In the genomic region with DNA sequence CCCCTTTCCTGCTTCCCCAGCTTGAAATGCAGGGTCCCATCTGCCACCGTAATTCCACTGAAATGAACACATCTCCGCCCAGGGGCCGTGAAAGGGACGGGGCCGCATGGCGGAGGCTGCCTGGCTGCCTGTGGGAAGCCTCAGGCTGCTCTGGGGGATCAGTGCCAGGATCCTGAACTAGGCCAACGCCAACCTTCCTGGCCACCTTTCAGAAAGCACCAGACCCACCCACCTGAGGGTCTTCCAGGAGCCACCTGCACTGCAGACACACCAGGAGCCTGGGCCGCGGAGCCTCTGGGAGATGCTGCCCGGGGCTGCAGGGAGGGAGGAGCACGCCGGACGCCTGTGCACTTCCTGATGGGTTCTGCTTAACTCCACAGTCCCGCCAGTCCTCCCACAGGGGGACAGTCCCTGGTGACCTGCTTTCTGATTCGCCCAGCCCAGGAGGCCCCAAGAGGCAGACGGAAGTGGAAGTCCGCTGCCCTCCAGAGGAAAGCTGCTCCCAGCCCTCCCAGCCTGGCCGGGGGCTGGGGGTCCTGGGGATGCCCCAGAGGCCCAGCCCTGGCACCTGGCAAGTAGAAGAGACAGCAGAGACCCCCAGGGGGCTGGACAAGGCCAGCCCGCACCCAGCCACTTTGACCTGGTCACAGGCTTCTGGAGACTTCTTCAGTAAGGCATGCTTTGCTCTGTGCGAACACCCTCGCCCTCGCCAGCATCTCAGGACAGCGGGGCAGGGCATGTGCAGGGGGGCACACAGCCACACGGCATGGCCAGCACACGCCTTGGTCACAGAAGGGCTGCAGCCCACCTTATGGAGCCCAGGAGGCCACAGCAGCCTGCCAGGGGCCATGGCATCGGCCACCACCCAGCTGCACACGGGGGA, we compare ENCODE assay signal across 1 cellular context.
A peak's percentile ranks its signal among the peaks of the same experiment; 100 is the strongest.
TF ChIP-seq lines count a peak whose summit lies in the region.

Gene CARD9, minus strand, starts transcription at position 370 of the 883 bp plus-strand sequence. CDS start 1,591 bp downstream, outside the sequence.

TF ChIP-seq in HepG2, 621 proteins besides CTCF, POLR2A, EP300 and RAD21 (continued from another document and continues in another):
- TF ChIP-seq AKNA (CRISPR knock-in tag; IDR thresholded peaks at IDR 0.05; ENCODE audit: borderline replicate concordance), result no peak
- TF ChIP-seq MLLT10 (CRISPR knock-in tag; IDR thresholded peaks at IDR 0.05), result no peak
- TF ChIP-seq ZNF790 (CRISPR knock-in tag; IDR thresholded peaks at IDR 0.05; ENCODE audit: borderline replicate concordance), result 0 out of 2 replicates have a peak, but pooled peaks have one; percentile 24
- 0 out of 2 replicates have a peak, but pooled peaks have one; percentile 43 for TF ChIP-seq ZNF704 (CRISPR knock-in tag; IDR thresholded peaks at IDR 0.05; ENCODE audit: borderline replicate concordance)
- TF ChIP-seq HOXA5 (CRISPR knock-in tag; IDR thresholded peaks at IDR 0.05), result peak; percentile 68; the same call in 1 of the 2 replicates
- no peak for TF ChIP-seq JDP2 (CRISPR knock-in tag; IDR thresholded peaks at IDR 0.05; ENCODE audit: borderline replicate concordance)
- peak; percentile 76 for TF ChIP-seq ELF1 (CRISPR knock-in tag; IDR thresholded peaks at IDR 0.05)
- no peak for TF ChIP-seq MYNN (CRISPR knock-in tag; IDR thresholded peaks at IDR 0.05; ENCODE audit: low read depth)
- no peak for TF ChIP-seq PHF5A (CRISPR knock-in tag; IDR thresholded peaks at IDR 0.05; ENCODE audit: low read depth, unreplicated experiment)
- TF ChIP-seq TCF7 (IDR thresholded peaks at IDR 0.05; ENCODE audit: low read depth), result no peak
- TF ChIP-seq, protein P1, sequence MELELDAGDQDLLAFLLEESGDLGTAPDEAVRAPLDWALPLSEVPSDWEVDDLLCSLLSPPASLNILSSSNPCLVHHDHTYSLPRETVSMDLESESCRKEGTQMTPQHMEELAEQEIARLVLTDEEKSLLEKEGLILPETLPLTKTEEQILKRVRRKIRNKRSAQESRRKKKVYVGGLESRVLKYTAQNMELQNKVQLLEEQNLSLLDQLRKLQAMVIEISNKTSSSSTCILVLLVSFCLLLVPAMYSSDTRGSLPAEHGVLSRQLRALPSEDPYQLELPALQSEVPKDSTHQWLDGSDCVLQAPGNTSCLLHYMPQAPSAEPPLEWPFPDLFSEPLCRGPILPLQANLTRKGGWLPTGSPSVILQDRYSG (CRISPR knock-in tag; IDR thresholded peaks at IDR 0.05), result no peak
- TF ChIP-seq ZBTB40 (IDR thresholded peaks at IDR 0.05), result no peak
- TF ChIP-seq ZBTB40 (CRISPR knock-in tag; IDR thresholded peaks at IDR 0.05), result 0 out of 2 replicates have a peak, but pooled peaks have one; percentile 4
- TF ChIP-seq GABPB1 (CRISPR knock-in tag; IDR thresholded peaks at IDR 0.05), result peak; percentile 86
- TF ChIP-seq PHF21A (CRISPR knock-in tag; IDR thresholded peaks at IDR 0.05), result no peak
- TF ChIP-seq, protein P2, sequence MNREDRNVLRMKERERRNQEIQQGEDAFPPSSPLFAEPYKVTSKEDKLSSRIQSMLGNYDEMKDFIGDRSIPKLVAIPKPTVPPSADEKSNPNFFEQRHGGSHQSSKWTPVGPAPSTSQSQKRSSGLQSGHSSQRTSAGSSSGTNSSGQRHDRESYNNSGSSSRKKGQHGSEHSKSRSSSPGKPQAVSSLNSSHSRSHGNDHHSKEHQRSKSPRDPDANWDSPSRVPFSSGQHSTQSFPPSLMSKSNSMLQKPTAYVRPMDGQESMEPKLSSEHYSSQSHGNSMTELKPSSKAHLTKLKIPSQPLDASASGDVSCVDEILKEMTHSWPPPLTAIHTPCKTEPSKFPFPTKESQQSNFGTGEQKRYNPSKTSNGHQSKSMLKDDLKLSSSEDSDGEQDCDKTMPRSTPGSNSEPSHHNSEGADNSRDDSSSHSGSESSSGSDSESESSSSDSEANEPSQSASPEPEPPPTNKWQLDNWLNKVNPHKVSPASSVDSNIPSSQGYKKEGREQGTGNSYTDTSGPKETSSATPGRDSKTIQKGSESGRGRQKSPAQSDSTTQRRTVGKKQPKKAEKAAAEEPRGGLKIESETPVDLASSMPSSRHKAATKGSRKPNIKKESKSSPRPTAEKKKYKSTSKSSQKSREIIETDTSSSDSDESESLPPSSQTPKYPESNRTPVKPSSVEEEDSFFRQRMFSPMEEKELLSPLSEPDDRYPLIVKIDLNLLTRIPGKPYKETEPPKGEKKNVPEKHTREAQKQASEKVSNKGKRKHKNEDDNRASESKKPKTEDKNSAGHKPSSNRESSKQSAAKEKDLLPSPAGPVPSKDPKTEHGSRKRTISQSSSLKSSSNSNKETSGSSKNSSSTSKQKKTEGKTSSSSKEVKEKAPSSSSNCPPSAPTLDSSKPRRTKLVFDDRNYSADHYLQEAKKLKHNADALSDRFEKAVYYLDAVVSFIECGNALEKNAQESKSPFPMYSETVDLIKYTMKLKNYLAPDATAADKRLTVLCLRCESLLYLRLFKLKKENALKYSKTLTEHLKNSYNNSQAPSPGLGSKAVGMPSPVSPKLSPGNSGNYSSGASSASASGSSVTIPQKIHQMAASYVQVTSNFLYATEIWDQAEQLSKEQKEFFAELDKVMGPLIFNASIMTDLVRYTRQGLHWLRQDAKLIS (CRISPR knock-in tag; IDR thresholded peaks at IDR 0.05), result no peak
- TF ChIP-seq KAT7 (CRISPR knock-in tag; IDR thresholded peaks at IDR 0.05; ENCODE audit: borderline replicate concordance), result no peak
- no peak for TF ChIP-seq ZNF580 (CRISPR knock-in tag; IDR thresholded peaks at IDR 0.05; ENCODE audit: borderline replicate concordance, low read depth)
- TF ChIP-seq ZNF766 (CRISPR knock-in tag; IDR thresholded peaks at IDR 0.05; ENCODE audit: borderline replicate concordance), result 0 out of 2 replicates have a peak, but pooled peaks have one; percentile 38
- no peak for TF ChIP-seq RBAK (CRISPR knock-in tag; IDR thresholded peaks at IDR 0.05)
- no peak for TF ChIP-seq NFE2L2 (IDR thresholded peaks at IDR 0.05; ENCODE audit: low read length)
- no peak for TF ChIP-seq FOXP1 (IDR thresholded peaks at IDR 0.05)
- no peak for TF ChIP-seq FOXP1 (CRISPR knock-in tag; IDR thresholded peaks at IDR 0.05)
- no peak for TF ChIP-seq HNF4G (IDR thresholded peaks at IDR 0.05; ENCODE audit: borderline replicate concordance, low read depth, low read length)
- no peak for TF ChIP-seq HNF4G (CRISPR knock-in tag; IDR thresholded peaks at IDR 0.05; ENCODE audit: borderline replicate concordance, low read depth)
- TF ChIP-seq MAZ (IDR thresholded peaks at IDR 0.05; ENCODE audit: borderline replicate concordance, low read depth, low read length), result no peak
- peak; percentile 52; the same call in 1 of the 2 replicates for TF ChIP-seq MAZ (CRISPR knock-in tag; IDR thresholded peaks at IDR 0.05; ENCODE audit: low read depth)
- TF ChIP-seq ZNF331 (CRISPR knock-in tag; IDR thresholded peaks at IDR 0.05), result 0 out of 2 replicates have a peak, but pooled peaks have one; percentile 10
- no peak for TF ChIP-seq NBN (conservative IDR thresholded peaks at IDR 0.05)
- peak; percentile 5; the same call in 1 of the 2 replicates for TF ChIP-seq NRL (CRISPR knock-in tag; IDR thresholded peaks at IDR 0.05; ENCODE audit: borderline replicate concordance)
- TF ChIP-seq FOXK1 (CRISPR knock-in tag; IDR thresholded peaks at IDR 0.05; ENCODE audit: borderline replicate concordance, low read depth), result no peak
